In genomic region chr20:53177687-53178086, GRCh38 we compare ENCODE assay signal across 27 cellular contexts.
"Had no signal": no experiment of that assay in that cellular context is flagged by ENCODE, and none has a peak within 500 bp of the region (broad histone marks: within the 10 kb centered on the region; RNA-seq: fewer than 3 reads in every experiment).

No MANE protein-coding gene starts in this region.

- DNase-seq: colonic mucosa; cortex of kidney; dermis blood vessel endothelial cell; dorsolateral prefrontal cortex; effector CD4-positive, alpha-beta T cell; effector CD8-positive, alpha-beta T cell; effector memory CD4-positive, alpha-beta T cell; effector memory CD8-positive, alpha-beta T cell; endodermal cell; esophagus squamous epithelium; foreskin fibroblast; foreskin keratinocyte; foreskin melanocyte; gastrocnemius medialis; glutamatergic neuron; head of caudate nucleus; heart left ventricle; heart right ventricle had no signal

- FAIRE-seq: colon, endometrium, endothelial cell of umbilical vein, frontal cortex had no signal

- H3K4me3 ChIP-seq: colonic mucosa, coronary artery, dorsolateral prefrontal cortex, esophagus muscularis mucosa, esophagus squamous epithelium, gastrocnemius medialis, gastroesophageal sphincter, heart left ventricle, heart right ventricle had no signal

- H3K27ac ChIP-seq: colonic mucosa, coronary artery, dorsolateral prefrontal cortex, epithelial cell of prostate, esophagus muscularis mucosa, esophagus squamous epithelium, foreskin keratinocyte, gastrocnemius medialis, gastroesophageal sphincter, heart left ventricle, heart right ventricle had no signal

- ATAC-seq: effector memory CD8-positive, alpha-beta T cell; esophagus mucosa; foreskin keratinocyte; gastrocnemius medialis; gastroesophageal sphincter; heart left ventricle; heart right ventricle had no signal

- H3K27me3 ChIP-seq: colonic mucosa, esophagus squamous epithelium, foreskin keratinocyte, gastrocnemius medialis, gastroesophageal sphincter, heart left ventricle, heart right ventricle had no signal

- H3K9me3 ChIP-seq: colonic mucosa, esophagus muscularis mucosa, esophagus squamous epithelium, gastrocnemius medialis, gastroesophageal sphincter, heart left ventricle, heart right ventricle had no signal

- H3K36me3 ChIP-seq: colonic mucosa, esophagus muscularis mucosa, esophagus squamous epithelium, gastrocnemius medialis, gastroesophageal sphincter, heart left ventricle, heart right ventricle had no signal

- H3K4me1 ChIP-seq: colonic mucosa, esophagus muscularis mucosa, esophagus squamous epithelium, foreskin keratinocyte, gastrocnemius medialis, gastroesophageal sphincter, heart left ventricle, heart right ventricle had no signal
